ENCODE assay signal across 16 cellular contexts in genomic region chr16:16041196-16041892, GRCh38.
DNase-seq lines count a peak whose midpoint lies in the region; ATAC-seq and TF ChIP-seq lines count a peak whose summit lies in the region.
"Had no signal": no experiment of that assay in that cellular context is flagged by ENCODE, and none has a peak within 500 bp of the region (broad histone marks: within the 10 kb centered on the region; RNA-seq: fewer than 3 reads in every experiment).

No MANE protein-coding gene starts in this region.

- CTCF ChIA-PET in activated CD4-positive, alpha-beta memory T cell treated with anti-CD3 and anti-CD28 coated beads, Interleukin-2, amount 10 ng/mL, durations not matched to agents 7 days and 5 days (lab: Charles Lee) = interaction anchor here (0.6 kb wide), 1 partner anchor 154 kb away, joined by 3 read pairs; no protein-coding TSS in a partner anchor
- CTCF ChIA-PET in activated CD4-positive, alpha-beta memory T cell treated with anti-CD3 and anti-CD28 coated beads for 36 hours (lab: Charles Lee) = no interaction called here

- TF ChIP-seq POLR2A in gastroesophageal sphincter (IDR thresholded peaks at IDR 0.05) (no peak), sigmoid colon (IDR thresholded peaks at IDR 0.05) (no peak)

- peaks cover 0 to 17% (median 0%) of the 10 kb centered on the region in 3 donors for H3K4me1 ChIP-seq in gastroesophageal sphincter
- peaks cover 0 to 19% (median 13%) of the 10 kb centered on the region in 4 donors for H3K4me1 ChIP-seq in sigmoid colon
- H3K4me1 ChIP-seq: Caco-2 had no signal

- intact Hi-C loops in activated CD4-positive, alpha-beta memory T cell treated with anti-CD3 and anti-CD28 coated beads for 36 hours (cut with micrococcal nuclease) = loop anchor here (10.0 kb wide), 1 partner anchor 83 kb away; no protein-coding TSS in a partner anchor
- intact Hi-C loops in sigmoid colon (cut with DNase I) = no loop called here

- H3K9me3 ChIP-seq in gastroesophageal sphincter (no peaks in the 10 kb centered on the region), sigmoid colon (no peaks in the 10 kb centered on the region)
- H3K9me3 ChIP-seq: Caco-2, gastrocnemius medialis, mucosa of descending colon had no signal

- ATAC-seq in gastroesophageal sphincter = no peak
- ATAC-seq in HG03432 (IDR thresholded peaks at IDR 0.05; ENCODE audit: unreplicated experiment) = no peak
- ATAC-seq: mucosa of descending colon had no signal

- H3K4me3 ChIP-seq in LNCaP clone FGC (ENCODE audit: low read depth, low read length) (no peak overlapping the region), gastroesophageal sphincter (no peak overlapping the region), sigmoid colon (no peak overlapping the region)
- H3K4me3 ChIP-seq: gastrocnemius medialis, mucosa of descending colon had no signal

- H3K4me3 Mint-ChIP-seq in activated CD4-positive, alpha-beta memory T cell treated with anti-CD3 and anti-CD28 coated beads, Interleukin-2, amount 10 ng/mL, durations not matched to agents 7 days and 5 days = no peak overlapping the region
- H3K4me3 Mint-ChIP-seq in activated CD4-positive, alpha-beta memory T cell treated with anti-CD3 and anti-CD28 coated beads for 36 hours = no peak overlapping the region
- H3K4me3 Mint-ChIP-seq: HFFc6 had no signal

- WGBS in gastroesophageal sphincter (ENCODE audit: low coverage in 1 of 2), 2 donors = 77 to 100% methylated on average over 1 to 5 of the region's 10 CpGs
- 92 to 94% methylated on average over 10 of the region's 10 CpGs for WGBS in sigmoid colon, 2 donors

- no peaks in the 10 kb centered on the region for H3K27me3 Mint-ChIP-seq in activated CD4-positive, alpha-beta memory T cell treated with anti-CD3 and anti-CD28 coated beads, Interleukin-2, amount 10 ng/mL, durations not matched to agents 7 days and 5 days
- H3K27me3 Mint-ChIP-seq in activated CD4-positive, alpha-beta memory T cell treated with anti-CD3 and anti-CD28 coated beads for 36 hours = no peaks in the 10 kb centered on the region

- no peak for DNase-seq in activated CD4-positive, alpha-beta memory T cell treated with anti-CD3 and anti-CD28 coated beads, Interleukin-2, amount 10 ng/mL, durations not matched to agents 7 days and 5 days
- no peak for DNase-seq in activated CD4-positive, alpha-beta memory T cell treated with anti-CD3 and anti-CD28 coated beads for 36 hours
- DNase-seq in LNCaP clone FGC (ENCODE audit: low read depth) (peak; percentile 98), sigmoid colon (no peak), pons (ENCODE audit: low spot score) (no peak), COLO668 (lab: John Stamatoyannopoulos, UW; ENCODE audit: unreplicated experiment) (no peak)
- DNase-seq: GF-D8, kidney, mucosa of descending colon, NCI-H146 had no signal

- TF ChIP-seq EP300 in gastroesophageal sphincter (IDR thresholded peaks at IDR 0.05) (no peak), sigmoid colon (IDR thresholded peaks at IDR 0.05) (no peak)

- H3K27me3 ChIP-seq in gastroesophageal sphincter (no peaks in the 10 kb centered on the region), sigmoid colon (no peaks in the 10 kb centered on the region)
- H3K27me3 ChIP-seq: gastrocnemius medialis had no signal

- peaks cover 18% of the 10 kb centered on the region for H3K4me1 Mint-ChIP-seq in activated CD4-positive, alpha-beta memory T cell treated with anti-CD3 and anti-CD28 coated beads, Interleukin-2, amount 10 ng/mL, durations not matched to agents 7 days and 5 days
- peaks cover 23% of the 10 kb centered on the region for H3K4me1 Mint-ChIP-seq in activated CD4-positive, alpha-beta memory T cell treated with anti-CD3 and anti-CD28 coated beads for 36 hours (ENCODE audit: low read depth)

- POLR2A ChIA-PET in activated CD4-positive, alpha-beta memory T cell treated with anti-CD3 and anti-CD28 coated beads, Interleukin-2, amount 10 ng/mL, durations not matched to agents 7 days and 5 days (lab: Charles Lee) = no interaction called here
- POLR2A ChIA-PET in activated CD4-positive, alpha-beta memory T cell treated with anti-CD3 and anti-CD28 coated beads for 36 hours (lab: Charles Lee) = no interaction called here

- H3K36me3 Mint-ChIP-seq in activated CD4-positive, alpha-beta memory T cell treated with anti-CD3 and anti-CD28 coated beads, Interleukin-2, amount 10 ng/mL, durations not matched to agents 7 days and 5 days (ENCODE audit: low read depth) = peaks cover 62% of the 10 kb centered on the region
- H3K36me3 Mint-ChIP-seq in activated CD4-positive, alpha-beta memory T cell treated with anti-CD3 and anti-CD28 coated beads for 36 hours = peaks cover 42% of the 10 kb centered on the region

- H3K27ac Mint-ChIP-seq in activated CD4-positive, alpha-beta memory T cell treated with anti-CD3 and anti-CD28 coated beads, Interleukin-2, amount 10 ng/mL, durations not matched to agents 7 days and 5 days = peak overlapping the region; percentile 45
- H3K27ac Mint-ChIP-seq in activated CD4-positive, alpha-beta memory T cell treated with anti-CD3 and anti-CD28 coated beads for 36 hours = no peak overlapping the region
- H3K27ac Mint-ChIP-seq: HFFc6 had no signal

- H3K36me3 ChIP-seq in gastroesophageal sphincter (peaks cover 0 to 88% of the 10 kb centered on the region in 2 donors), sigmoid colon (peaks cover 10 to 68% (median 35%) of the 10 kb centered on the region in 4 donors)

- H3K27ac ChIP-seq in gastroesophageal sphincter (peak overlapping the region in 3 of 4 donors; percentile 45 to 59 (median 53)), sigmoid colon (peak overlapping the region; percentile 20 to 89 (median 61))
- H3K27ac ChIP-seq: KMS-11 had no signal

- H3K9me3 Mint-ChIP-seq in activated CD4-positive, alpha-beta memory T cell treated with anti-CD3 and anti-CD28 coated beads, Interleukin-2, amount 10 ng/mL, durations not matched to agents 7 days and 5 days = no peaks in the 10 kb centered on the region
- no peaks in the 10 kb centered on the region for H3K9me3 Mint-ChIP-seq in activated CD4-positive, alpha-beta memory T cell treated with anti-CD3 and anti-CD28 coated beads for 36 hours
- H3K9me3 Mint-ChIP-seq: HFFc6 had no signal

- TF ChIP-seq CTCF in LNCaP clone FGC (IDR thresholded peaks at IDR 0.05; ENCODE audit: control insufficient read depth, extremely low read depth, insufficient read depth) = no peak
- no peak for TF ChIP-seq CTCF in gastroesophageal sphincter (IDR thresholded peaks at IDR 0.05)
- no peak for TF ChIP-seq CTCF in sigmoid colon (IDR thresholded peaks at IDR 0.05)
